In genomic region chr15:39658740-39659139, GRCh38 we compare ENCODE assay signal across 7 cellular contexts.
"Had no signal": no experiment of that assay in that cellular context is flagged by ENCODE, and none has a peak within 500 bp of the region (broad histone marks: within the 10 kb centered on the region; RNA-seq: fewer than 3 reads in every experiment).

No MANE protein-coding gene starts in this region.

- DNase-seq: IMR-90, KBM-7, KG1 had no signal

- ATAC-seq: HepG2, K562 had no signal

- H3K27ac ChIP-seq: HL-60 had no signal

- H3K4me3 ChIP-seq: K562 had no signal

- FAIRE-seq: HepG2, HTR-8/SVneo, K562 had no signal
